In genomic region chr10:58258977-58259692, GRCh38 we compare ENCODE assay signal across 1 cellular context.
TF ChIP-seq lines count a peak whose summit lies in the region.

No MANE protein-coding gene starts in this region.

TF ChIP-seq in GM23338, 12 proteins besides CTCF, POLR2A, EP300 and RAD21 (continued from another document):
- TF ChIP-seq, protein P1, sequence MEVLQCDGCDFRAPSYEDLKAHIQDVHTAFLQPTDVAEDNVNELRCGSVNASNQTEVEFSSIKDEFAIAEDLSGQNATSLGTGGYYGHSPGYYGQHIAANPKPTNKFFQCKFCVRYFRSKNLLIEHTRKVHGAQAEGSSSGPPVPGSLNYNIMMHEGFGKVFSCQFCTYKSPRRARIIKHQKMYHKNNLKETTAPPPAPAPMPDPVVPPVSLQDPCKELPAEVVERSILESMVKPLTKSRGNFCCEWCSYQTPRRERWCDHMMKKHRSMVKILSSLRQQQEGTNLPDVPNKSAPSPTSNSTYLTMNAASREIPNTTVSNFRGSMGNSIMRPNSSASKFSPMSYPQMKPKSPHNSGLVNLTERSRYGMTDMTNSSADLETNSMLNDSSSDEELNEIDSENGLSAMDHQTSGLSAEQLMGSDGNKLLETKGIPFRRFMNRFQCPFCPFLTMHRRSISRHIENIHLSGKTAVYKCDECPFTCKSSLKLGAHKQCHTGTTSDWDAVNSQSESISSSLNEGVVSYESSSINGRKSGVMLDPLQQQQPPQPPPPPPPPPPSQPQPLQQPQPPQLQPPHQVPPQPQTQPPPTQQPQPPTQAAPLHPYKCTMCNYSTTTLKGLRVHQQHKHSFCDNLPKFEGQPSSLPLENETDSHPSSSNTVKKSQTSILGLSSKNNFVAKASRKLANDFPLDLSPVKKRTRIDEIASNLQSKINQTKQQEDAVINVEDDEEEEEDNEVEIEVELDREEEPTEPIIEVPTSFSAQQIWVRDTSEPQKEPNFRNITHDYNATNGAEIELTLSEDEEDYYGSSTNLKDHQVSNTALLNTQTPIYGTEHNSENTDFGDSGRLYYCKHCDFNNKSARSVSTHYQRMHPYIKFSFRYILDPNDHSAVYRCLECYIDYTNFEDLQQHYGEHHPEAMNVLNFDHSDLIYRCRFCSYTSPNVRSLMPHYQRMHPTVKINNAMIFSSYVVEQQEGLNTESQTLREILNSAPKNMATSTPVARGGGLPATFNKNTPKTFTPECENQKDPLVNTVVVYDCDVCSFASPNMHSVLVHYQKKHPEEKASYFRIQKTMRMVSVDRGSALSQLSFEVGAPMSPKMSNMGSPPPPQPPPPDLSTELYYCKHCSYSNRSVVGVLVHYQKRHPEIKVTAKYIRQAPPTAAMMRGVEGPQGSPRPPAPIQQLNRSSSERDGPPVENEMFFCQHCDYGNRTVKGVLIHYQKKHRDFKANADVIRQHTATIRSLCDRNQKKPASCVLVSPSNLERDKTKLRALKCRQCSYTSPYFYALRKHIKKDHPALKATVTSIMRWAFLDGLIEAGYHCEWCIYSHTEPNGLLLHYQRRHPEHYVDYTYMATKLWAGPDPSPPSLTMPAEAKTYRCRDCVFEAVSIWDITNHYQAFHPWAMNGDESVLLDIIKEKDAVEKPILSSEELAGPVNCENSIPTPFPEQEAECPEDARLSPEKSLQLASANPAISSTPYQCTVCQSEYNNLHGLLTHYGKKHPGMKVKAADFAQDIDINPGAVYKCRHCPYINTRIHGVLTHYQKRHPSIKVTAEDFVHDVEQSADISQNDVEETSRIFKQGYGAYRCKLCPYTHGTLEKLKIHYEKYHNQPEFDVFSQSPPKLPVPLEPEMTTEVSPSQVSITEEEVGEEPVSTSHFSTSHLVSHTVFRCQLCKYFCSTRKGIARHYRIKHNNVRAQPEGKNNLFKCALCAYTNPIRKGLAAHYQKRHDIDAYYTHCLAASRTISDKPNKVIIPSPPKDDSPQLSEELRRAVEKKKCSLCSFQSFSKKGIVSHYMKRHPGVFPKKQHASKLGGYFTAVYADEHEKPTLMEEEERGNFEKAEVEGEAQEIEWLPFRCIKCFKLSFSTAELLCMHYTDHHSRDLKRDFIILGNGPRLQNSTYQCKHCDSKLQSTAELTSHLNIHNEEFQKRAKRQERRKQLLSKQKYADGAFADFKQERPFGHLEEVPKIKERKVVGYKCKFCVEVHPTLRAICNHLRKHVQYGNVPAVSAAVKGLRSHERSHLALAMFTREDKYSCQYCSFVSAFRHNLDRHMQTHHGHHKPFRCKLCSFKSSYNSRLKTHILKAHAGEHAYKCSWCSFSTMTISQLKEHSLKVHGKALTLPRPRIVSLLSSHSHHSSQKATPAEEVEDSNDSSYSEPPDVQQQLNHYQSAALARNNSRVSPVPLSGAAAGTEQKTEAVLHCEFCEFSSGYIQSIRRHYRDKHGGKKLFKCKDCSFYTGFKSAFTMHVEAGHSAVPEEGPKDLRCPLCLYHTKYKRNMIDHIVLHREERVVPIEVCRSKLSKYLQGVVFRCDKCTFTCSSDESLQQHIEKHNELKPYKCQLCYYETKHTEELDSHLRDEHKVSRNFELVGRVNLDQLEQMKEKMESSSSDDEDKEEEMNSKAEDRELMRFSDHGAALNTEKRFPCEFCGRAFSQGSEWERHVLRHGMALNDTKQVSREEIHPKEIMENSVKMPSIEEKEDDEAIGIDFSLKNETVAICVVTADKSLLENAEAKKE (CRISPR knock-in tag; IDR thresholded peaks at IDR 0.05) = no peak
- TF ChIP-seq CREB1 (CRISPR knock-in tag; IDR thresholded peaks at IDR 0.05; ENCODE audit: low read depth) (no peak), JUNB (IDR thresholded peaks at IDR 0.05; ENCODE audit: unreplicated experiment) (no peak), STAT1 (IDR thresholded peaks at IDR 0.05; ENCODE audit: unreplicated experiment) (no peak), POLR2AphosphoS5 (IDR thresholded peaks at IDR 0.05; ENCODE audit: low read depth) (no peak), REST (IDR thresholded peaks at IDR 0.05; ENCODE audit: unreplicated experiment) (no peak), EZH2 (IDR thresholded peaks at IDR 0.05; ENCODE audit: low read depth, unreplicated experiment) (no peak), EZH2phosphoT487 (IDR thresholded peaks at IDR 0.05; ENCODE audit: unreplicated experiment) (no peak), ZNF331 (CRISPR knock-in tag; IDR thresholded peaks at IDR 0.05; ENCODE audit: low read depth) (no peak), NANOG (IDR thresholded peaks at IDR 0.05; ENCODE audit: borderline replicate concordance) (no peak), ZNF114 (CRISPR knock-in tag; IDR thresholded peaks at IDR 0.05) (no peak)
TF ChIP-seq in GM23338: peak in this region for 0.
